8 cellular contexts compared by ENCODE assay signal in the genomic region with DNA sequence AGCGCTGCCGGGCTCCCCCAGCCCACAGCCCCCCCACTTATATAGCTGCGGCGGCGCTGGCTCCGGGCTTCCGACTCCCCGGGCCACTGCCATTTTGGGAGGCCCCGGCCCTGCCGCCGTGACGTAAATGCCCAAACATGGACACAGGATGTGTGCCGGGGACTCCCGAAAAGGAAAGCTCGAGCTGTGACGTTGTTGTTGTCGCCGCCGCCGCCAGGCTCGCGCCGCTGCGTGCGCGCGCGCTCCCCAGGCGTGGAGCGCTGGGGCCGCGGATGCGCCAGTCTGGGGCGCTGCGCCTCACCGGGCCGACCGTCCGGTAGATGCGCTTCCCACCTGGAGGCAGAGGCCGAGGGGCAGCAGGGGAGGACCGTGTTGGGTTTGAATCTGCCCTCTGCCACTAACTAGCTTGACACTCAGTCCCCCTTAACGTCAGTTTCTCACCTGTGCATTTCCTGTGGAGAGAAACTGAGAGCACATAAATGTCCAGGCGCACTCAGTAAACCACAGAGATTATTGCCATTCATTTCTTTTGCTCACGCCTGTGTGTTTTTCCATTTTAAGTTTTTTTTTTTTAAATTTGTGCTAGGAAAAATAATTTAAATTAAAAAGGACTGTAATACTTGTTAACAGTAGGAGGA. TPM values are rescaled to one million over a fixed set of nuclear protein-coding genes. Genes with fewer than 3 reads are reported as not detected.
DNase-seq lines count a peak whose midpoint lies in the region; ATAC-seq and TF ChIP-seq lines count a peak whose summit lies in the region.

A gene (minus strand): TSS at position 15 of the 638 bp plus-strand sequence. CDS start 231 bp downstream, outside the sequence.

- peaks cover 67% of the 10 kb centered on the region for H3K27me3 ChIP-seq in kidney epithelial cell (ENCODE audit: control insufficient read depth, insufficient read depth, low read length)

- TF ChIP-seq CTCF in cardiac fibroblast (IDR thresholded peaks at IDR 0.05; ENCODE audit: low read depth, low read length) (no peak), kidney epithelial cell (IDR thresholded peaks at IDR 0.05; ENCODE audit: insufficient read depth, low read length, poor library complexity, severe bottlenecking) (no peak)

- no peaks in the 10 kb centered on the region for H3K36me3 ChIP-seq in kidney epithelial cell (ENCODE audit: control insufficient read depth, insufficient read depth, low read length)

- DNase-seq in NCI-H524 (lab: John Stamatoyannopoulos, UW) (peak; percentile 37 to 83), NCI-H524 treated with DMSO at 0.1 percent for 48 hours (lab: John Stamatoyannopoulos, UW) (no peak), NCI-H2171 treated with DMSO at 0.1 percent for 48 hours (lab: John Stamatoyannopoulos, UW) (peak; percentile 85), cardiac fibroblast (ENCODE audit: low read depth in 2 of 2) (peak; percentile 69 to 73), kidney epithelial cell (ENCODE audit: low read depth) (no peak)
- DNase-seq in activated CD4-positive, CD25-positive, alpha-beta regulatory T cell (lab: John Stamatoyannopoulos, UW) = peak; percentile 61 to 78 (median 74)
- peak; percentile 90 for DNase-seq in stimulated activated CD4-positive, alpha-beta T cell treated with anti-CD3 and anti-CD28 coated beads, Interleukin-2, amount 100 ng/mL, for 4 hours (ENCODE audit: low read depth)

- ATAC-seq in HG03103 (IDR thresholded peaks at IDR 0.05; ENCODE audit: low read depth, unreplicated experiment) = peak; percentile 88

- peak within 1 kb of the TSS; percentile 30 to 48 for H3K4me3 ChIP-seq in cardiac fibroblast (replicated peaks in 1 of 2; ENCODE audit: low read depth in 2 of 2, low read length in 2 of 2)
- H3K4me3 ChIP-seq in kidney epithelial cell (ENCODE audit: low read depth, low read length) = peak within 1 kb of the TSS; percentile 27

RNA-seq across cellular contexts. Expression of the gene that starts here (rescaled TPM):
- total RNA-seq in kidney epithelial cell = not detected in 2 replicates

Comparison
In these comparisons a context has a peak if more than half of its experiments do, and no peak if none do; other contexts are left out.
1. DNase-seq: peak in NCI-H524 (2 of 2), NCI-H2171 treated with DMSO at 0.1 percent for 48 hours (single experiment), activated CD4-positive, CD25-positive, alpha-beta regulatory T cell (4 of 4), cardiac fibroblast (2 of 2) and stimulated activated CD4-positive, alpha-beta T cell treated with anti-CD3 and anti-CD28 coated beads, Interleukin-2, amount 100 ng/mL, for 4 hours (single experiment); none in NCI-H524 treated with DMSO at 0.1 percent for 48 hours (single experiment) and kidney epithelial cell (single experiment).